Comparison of ENCODE assay signal across 27 cellular contexts in the genomic region with DNA sequence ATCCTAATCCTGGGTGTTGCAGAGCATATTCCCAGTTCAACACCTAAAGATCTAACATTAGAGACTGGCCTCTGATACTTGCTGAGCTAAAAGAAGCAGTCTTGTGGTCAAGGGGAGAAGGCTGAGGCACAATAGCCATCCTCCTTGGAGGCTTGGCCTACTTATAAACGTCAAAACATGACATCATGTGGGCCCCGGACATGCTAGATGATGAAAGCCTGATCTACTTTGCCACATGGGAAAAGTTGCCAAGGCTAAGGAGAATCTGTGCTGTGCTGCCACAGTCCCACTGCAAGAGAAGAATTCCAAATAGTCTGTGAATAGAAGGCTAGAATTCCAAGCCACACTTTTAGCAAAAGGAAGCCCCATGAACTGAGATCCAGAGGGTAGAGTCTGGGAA.
"Had no signal": no experiment of that assay in that cellular context is flagged by ENCODE, and none has a peak within 500 bp of the region (broad histone marks: within the 10 kb centered on the region; RNA-seq: fewer than 3 reads in every experiment).

No MANE protein-coding gene starts in this region.

- ATAC-seq: activated CD4-positive, alpha-beta T cell treated with anti-CD3 and anti-CD28 coated beads for 36 hours; activated T-helper 17 cell treated with anti-CD3 and anti-CD28 coated beads, Interleukin-2, amount 50 U/mL, for 72 hours; body of pancreas; Panc1; Right ventricle myocardium inferior; T-cell had no signal

- H3K9me3 ChIP-seq: body of pancreas had no signal

- DNase-seq: activated CD4-positive, alpha-beta memory T cell treated with anti-CD3 and anti-CD28 coated beads, Interleukin-2, amount 10 ng/mL, durations not matched to agents 7 days and 5 days; activated CD4-positive, alpha-beta T cell treated with anti-CD3 and anti-CD28 coated beads for 36 hours; activated CD4-positive, alpha-beta T cell treated with anti-CD3 and anti-CD28 coated beads, Interleukin-2, amount 50 U/mL, for 1 hour; activated gamma-delta T cell; activated naive CD4-positive, alpha-beta T cell treated with anti-CD3 and anti-CD28 coated beads for 36 hours; activated T-cell treated with anti-CD3 and anti-CD28 coated beads for 4 hours; activated T-cell treated with anti-CD3 and anti-CD28 coated beads, Interleukin-2, amount 50 U/mL, for 48 hours; body of pancreas; KG1; NCI-H1048; NCI-H1930; NCI-H345; NCI-H510A; NCI-H526 treated with DMSO at 0.1 percent for 48 hours; NCI-H82; NK-92 treated with Interleukin-12 subunit alpha and Interleukin-12 subunit beta, amount 100 ng/mL, for 24 hours; OCI-M1; RPMI8226; T-cell; T-helper 2 cell; T1000; WERI-Rb-1 had no signal

- H3K27ac ChIP-seq: body of pancreas, SK-N-MC, WERI-Rb-1 had no signal

- H3K4me3 ChIP-seq: body of pancreas, SK-N-MC had no signal

- FAIRE-seq: TTC549 had no signal

- H3K36me3 ChIP-seq: WERI-Rb-1 had no signal

- H3K27me3 ChIP-seq: body of pancreas had no signal
